Comparison of ENCODE assay signal across 8 cellular contexts in the genomic region with DNA sequence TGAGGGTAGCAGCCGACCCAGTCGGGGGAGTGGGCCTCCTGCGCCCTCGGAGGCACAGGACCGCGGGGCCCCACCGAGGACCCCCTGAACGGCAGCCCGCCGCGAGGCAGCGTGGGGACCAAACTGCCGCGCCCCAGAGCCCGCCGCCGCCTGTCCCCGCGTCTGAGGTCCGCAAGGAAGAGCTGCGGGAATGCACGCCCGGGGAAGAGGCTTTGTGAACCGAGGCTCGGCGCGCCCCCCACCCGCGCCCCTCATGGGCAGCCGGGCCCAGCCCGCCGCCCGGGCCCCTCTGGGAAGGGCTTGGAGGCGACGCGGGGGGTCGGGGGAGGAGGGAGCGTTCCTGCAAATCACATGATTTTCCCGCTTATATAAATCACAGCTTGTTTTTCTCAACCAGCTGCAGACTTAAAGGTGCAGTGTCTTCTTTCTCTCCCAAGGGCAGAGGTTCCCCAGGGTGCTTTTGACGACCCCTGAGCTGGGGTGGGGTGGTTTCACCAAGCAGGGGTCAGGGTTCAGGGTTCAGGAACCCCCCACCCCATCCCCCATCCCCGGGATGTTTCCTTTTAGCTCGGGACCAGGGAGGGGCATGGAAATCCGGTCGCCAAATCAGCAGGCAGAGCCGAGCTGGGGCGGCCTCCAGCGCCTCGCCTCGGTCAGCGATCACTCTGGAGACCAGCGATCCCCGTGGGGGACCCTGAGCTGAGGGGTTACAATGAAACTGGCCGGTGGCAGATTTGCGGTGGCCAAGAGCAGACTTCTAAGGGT. TPM values are rescaled to one million over a fixed set of nuclear protein-coding genes. Genes with fewer than 3 reads are reported as not detected.
DNase-seq lines count a peak whose midpoint lies in the region; ATAC-seq and TF ChIP-seq lines count a peak whose summit lies in the region.

No MANE protein-coding gene starts in this region.

- WGBS in endodermal cell (ENCODE audit: insufficient coverage in 1 of 2, insufficient read length in 1 of 2), 2 experiments: 4 to 7% methylated on average over 26 to 54 of the region's 54 CpGs

- H3K9ac ChIP-seq in BLaER1 treated with 17β-estradiol and CSF1 and Interleukin-3, amounts not matched to agents 10 nM and 100 nM: peak overlapping the region in 8 of 11 experiments; percentile 10 to 86 (median 46); a peak in 10 of 22 replicates
- H3K9ac ChIP-seq in endodermal cell (ENCODE audit: extremely low read depth, low read length, poor library complexity, severe bottlenecking): peak overlapping the region; percentile 15

- H3K9me3 Mint-ChIP-seq in T-helper 2 cell treated with Interferon-gamma antibody and Interleukin-4, amounts not matched to agents 5 μg/mL and 100 μg/mL, for 36 hours: no peaks in the 10 kb centered on the region
- no peaks in the 10 kb centered on the region for H3K9me3 Mint-ChIP-seq in endodermal cell

- H3K4me3 ChIP-seq in BLaER1 treated with 17β-estradiol and CSF1 and Interleukin-3, amounts not matched to agents 10 nM and 100 nM: peak overlapping the region; percentile 26 to 66 (median 53); a peak in 19 of 20 replicates
- H3K4me3 ChIP-seq in endodermal cell (ENCODE audit: low read length): peak overlapping the region; percentile 77

- H3K4me1 Mint-ChIP-seq in T-helper 2 cell treated with Interferon-gamma antibody and Interleukin-4, amounts not matched to agents 5 μg/mL and 100 μg/mL, for 36 hours (ENCODE audit: low read depth): peaks cover 47% of the 10 kb centered on the region
- H3K4me1 Mint-ChIP-seq in endodermal cell: peaks cover 39% of the 10 kb centered on the region

- H3K27ac Mint-ChIP-seq in T-helper 2 cell treated with Interferon-gamma antibody and Interleukin-4, amounts not matched to agents 5 μg/mL and 100 μg/mL, for 36 hours: peak overlapping the region; percentile 98
- H3K27ac Mint-ChIP-seq in endodermal cell: peak overlapping the region; percentile 90

- H3K36me3 ChIP-seq in BLaER1 treated with 17β-estradiol and CSF1 and Interleukin-3, amounts not matched to agents 10 nM and 100 nM: no peaks in the 10 kb centered on the region
- no peaks in the 10 kb centered on the region for H3K36me3 ChIP-seq in endodermal cell (ENCODE audit: control insufficient read depth, insufficient read depth, low read length)

- H4K20me1 ChIP-seq in BLaER1 treated with 17β-estradiol and CSF1 and Interleukin-3, amounts not matched to agents 10 nM and 100 nM: peaks cover 0 to 11% (median 5%) of the 10 kb centered on the region in 11 experiments; a peak in 5 of 22 replicates

- no peak for ATAC-seq in HG03280 (IDR thresholded peaks at IDR 0.05; ENCODE audit: unreplicated experiment)

- peaks cover 7% of the 10 kb centered on the region for H3K27me3 Mint-ChIP-seq in T-helper 2 cell treated with Interferon-gamma antibody and Interleukin-4, amounts not matched to agents 5 μg/mL and 100 μg/mL, for 36 hours (ENCODE audit: low read depth)
- peaks cover 5% of the 10 kb centered on the region for H3K27me3 Mint-ChIP-seq in endodermal cell (ENCODE audit: insufficient read depth)

- H3K36me3 Mint-ChIP-seq in T-helper 2 cell treated with Interferon-gamma antibody and Interleukin-4, amounts not matched to agents 5 μg/mL and 100 μg/mL, for 36 hours (ENCODE audit: low read depth): no peaks in the 10 kb centered on the region
- H3K36me3 Mint-ChIP-seq in endodermal cell (ENCODE audit: low read depth): no peaks in the 10 kb centered on the region

- peak overlapping the region; percentile 81 for H3K4me3 Mint-ChIP-seq in T-helper 2 cell treated with Interferon-gamma antibody and Interleukin-4, amounts not matched to agents 5 μg/mL and 100 μg/mL, for 36 hours
- peak overlapping the region; percentile 64 for H3K4me3 Mint-ChIP-seq in endodermal cell

- peak; percentile 38 for DNase-seq in HT1080 (ENCODE audit: low read depth)
- no peak for DNase-seq in T-helper 2 cell treated with Interferon-gamma antibody and Interleukin-4, amounts not matched to agents 5 μg/mL and 100 μg/mL, for 36 hours (ENCODE audit: low spot score)
- DNase-seq in endodermal cell: peak; percentile 92
- DNase-seq in lung microvascular endothelial cell (ENCODE audit: low read depth in 2 of 2): peak; percentile 69 to 79
- peak; percentile 80 for DNase-seq in superior temporal gyrus (ENCODE audit: extremely low spot score)
- DNase-seq in NAMALWA (ENCODE audit: low spot score): no peak

- peak overlapping the region; percentile 56 to 89 (median 75) for H3K4me2 ChIP-seq in BLaER1 treated with 17β-estradiol and CSF1 and Interleukin-3, amounts not matched to agents 10 nM and 100 nM

- peak; percentile 39 for TF ChIP-seq CTCF in endodermal cell (conservative IDR thresholded peaks at IDR 0.05)

- peaks cover 48 to 74% (median 69%) of the 10 kb centered on the region in 11 experiments for H3K27me3 ChIP-seq in BLaER1 treated with 17β-estradiol and CSF1 and Interleukin-3, amounts not matched to agents 10 nM and 100 nM
- H3K27me3 ChIP-seq in endodermal cell (ENCODE audit: control insufficient read depth, insufficient read depth, low read length, poor library complexity, severe bottlenecking): peaks cover 6% of the 10 kb centered on the region

- H3K4me1 ChIP-seq in BLaER1 treated with 17β-estradiol and CSF1 and Interleukin-3, amounts not matched to agents 10 nM and 100 nM: peaks cover 15 to 65% (median 19%) of the 10 kb centered on the region in 10 experiments; a peak in 19 of 20 replicates
- H3K4me1 ChIP-seq in endodermal cell (ENCODE audit: control insufficient read depth, insufficient read depth, low read length): peaks cover 14% of the 10 kb centered on the region

- H3K27ac ChIP-seq in BLaER1 treated with 17β-estradiol and CSF1 and Interleukin-3, amounts not matched to agents 10 nM and 100 nM: peak overlapping the region in 4 of 11 experiments; percentile 24 to 80 (median 64); a peak in 7 of 22 replicates
- H3K27ac ChIP-seq in endodermal cell (ENCODE audit: low read depth, low read length): peak overlapping the region; percentile 6

- no peaks in the 10 kb centered on the region for H3K9me3 ChIP-seq in BLaER1 treated with 17β-estradiol and CSF1 and Interleukin-3, amounts not matched to agents 10 nM and 100 nM (replicated peaks in 1 of 11)
- no peaks in the 10 kb centered on the region for H3K9me3 ChIP-seq in endodermal cell (ENCODE audit: control insufficient read depth, low read length)

RNA-seq across cellular contexts. Expression of gene ATP23, which starts 44.7 kb away (rescaled TPM):
- 17.8 and 24.6 TPM in 2 replicates for total RNA-seq in HT1080 (2014; rRNA removed; shearing (Covaris generic))
- 10.9 and 11.5 TPM in 2 replicates for polyA plus RNA-seq in HT1080 (2015; cell fraction: cytosol; rRNA removed)
- polyA plus RNA-seq in HT1080 (2015; cell fraction: nucleus; rRNA removed): 1.6 and 6.5 TPM in 2 replicates
- total RNA-seq in endodermal cell (10 to 100 TPM; 10.4 to 11.3 TPM), lung microvascular endothelial cell (7.4 and 13.1 TPM in 2 replicates)
- 12.5 TPM for polyA plus RNA-seq in endodermal cell (2013, experiment 1 of 2)
- polyA plus RNA-seq in endodermal cell (2013, experiment 2 of 2): 12.5 TPM

RNA-seq across cellular contexts. Expression of gene CTDSP2, which starts 50.1 kb away (rescaled TPM):
- 30.3 and 43.3 TPM in 2 replicates for total RNA-seq in HT1080 (2014; rRNA removed; shearing (Covaris generic))
- 66.0 and 80.2 TPM in 2 replicates for polyA plus RNA-seq in HT1080 (2015; cell fraction: cytosol; rRNA removed)
- polyA plus RNA-seq in HT1080 (2015; cell fraction: nucleus; rRNA removed): 55.8 and 62.8 TPM in 2 replicates
- total RNA-seq in endodermal cell (100 to 1,000 TPM; 137 to 148 TPM), lung microvascular endothelial cell (47.9 and 62.3 TPM in 2 replicates)
- 100 TPM for polyA plus RNA-seq in endodermal cell (2013, experiment 1 of 2)
- 87.4 TPM for polyA plus RNA-seq in endodermal cell (2013, experiment 2 of 2)

Comparison
In these comparisons a context has a peak if more than half of its experiments do, and no peak if none do; other contexts are left out.
1. DNase-seq: peak in HT1080 (single experiment), endodermal cell (single experiment), lung microvascular endothelial cell (2 of 2) and superior temporal gyrus (single experiment); none in T-helper 2 cell treated with Interferon-gamma antibody and Interleukin-4, amounts not matched to agents 5 μg/mL and 100 μg/mL, for 36 hours (single experiment) and NAMALWA (single experiment).